In the genomic region with DNA sequence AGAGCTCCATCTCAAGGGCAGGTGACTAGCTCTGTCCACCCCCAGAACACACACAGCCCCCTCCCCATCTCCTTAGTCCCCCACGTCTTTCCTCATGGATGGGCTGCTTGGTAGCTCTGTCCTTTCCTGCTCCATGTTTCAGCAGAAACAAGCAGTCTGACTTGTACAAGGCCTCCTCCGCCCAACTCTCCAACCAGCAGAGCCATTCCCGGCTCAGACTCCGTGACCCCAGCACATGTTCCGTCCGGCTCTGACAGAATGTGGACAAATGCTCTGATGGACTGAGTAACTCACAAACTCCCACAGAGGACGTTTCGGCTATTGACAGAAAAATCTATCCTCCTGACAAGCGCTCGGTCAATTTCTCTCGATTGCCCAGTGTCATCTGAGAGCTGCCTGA, we compare ENCODE assay signal across 2 cellular contexts.
TF ChIP-seq lines count a peak whose summit lies in the region.

No MANE protein-coding gene starts in this region.

TF ChIP-seq in K562, 482 proteins besides CTCF, POLR2A, EP300 and RAD21 (continued from another document):
- TF ChIP-seq TEAD4 (IDR thresholded peaks at IDR 0.05; ENCODE audit: low read length) (no peak), TEAD4 (CRISPR knock-in tag; IDR thresholded peaks at IDR 0.05; ENCODE audit: borderline replicate concordance) (0 out of 2 replicates have a peak, but pooled peaks have one; percentile 52)
TF ChIP-seq in K562: peak in this region for 1.

TF ChIP-seq in liver, 16 proteins besides CTCF, POLR2A, EP300 and RAD21 (continued from another document):
- no peak for TF ChIP-seq ATF3 (IDR thresholded peaks at IDR 0.05)
- TF ChIP-seq HNF4G (IDR thresholded peaks at IDR 0.05): no peak
- TF ChIP-seq NR2F2 (IDR thresholded peaks at IDR 0.05): no peak
- TF ChIP-seq GABPA (IDR thresholded peaks at IDR 0.05 in 1 of 2, conservative IDR thresholded peaks at IDR 0.05 in 1 of 2): no peak
- no peak for TF ChIP-seq SP1 (IDR thresholded peaks at IDR 0.05)
- no peak for TF ChIP-seq REST (IDR thresholded peaks at IDR 0.05)
- no peak for TF ChIP-seq EGR1 (IDR thresholded peaks at IDR 0.05; ENCODE audit: low read depth in 2 of 2)
- TF ChIP-seq HNF4A (conservative IDR thresholded peaks at IDR 0.05): no peak
- TF ChIP-seq MAX (IDR thresholded peaks at IDR 0.05): no peak
- no peak for TF ChIP-seq FOXA2 (IDR thresholded peaks at IDR 0.05)
- TF ChIP-seq ZBTB33 (IDR thresholded peaks at IDR 0.05): no peak
- TF ChIP-seq YY1 (IDR thresholded peaks at IDR 0.05): no peak
TF ChIP-seq in liver: peak in this region for 0.
